22 cellular contexts compared by ENCODE assay signal in the genomic region with DNA sequence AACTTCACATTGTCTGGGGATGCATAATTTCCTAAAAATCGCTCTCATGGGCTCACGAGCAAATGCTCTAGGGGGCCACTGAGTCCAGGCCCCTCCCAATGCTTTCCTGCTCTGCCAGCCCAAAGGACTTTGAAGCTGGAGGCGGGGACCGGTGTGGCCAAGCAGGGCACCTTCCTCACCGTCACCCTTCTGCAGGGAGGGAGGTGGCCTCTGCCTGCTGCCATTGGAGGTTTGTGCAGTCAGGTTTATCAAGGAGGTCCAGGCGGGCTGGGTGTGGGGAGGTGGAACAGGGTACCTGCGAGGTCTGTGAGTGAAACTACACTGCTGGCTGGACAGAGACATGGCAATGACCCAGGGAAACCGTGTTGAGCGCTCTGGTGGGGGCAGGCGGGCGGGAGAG. TPM values are rescaled to one million over a fixed set of nuclear protein-coding genes. Genes with fewer than 3 reads are reported as not detected.
DNase-seq lines count a peak whose midpoint lies in the region; ATAC-seq and TF ChIP-seq lines count a peak whose summit lies in the region.
"Had no signal": no experiment of that assay in that cellular context is flagged by ENCODE, and none has a peak within 500 bp of the region (broad histone marks: within the 10 kb centered on the region; RNA-seq: fewer than 3 reads in every experiment).

No MANE protein-coding gene starts in this region.

- H3K4me1 ChIP-seq in right cardiac atrium (ENCODE audit: control insufficient read depth, insufficient read depth, low read length) (peaks cover 9% of the 10 kb centered on the region), psoas muscle (peaks cover 41% of the 10 kb centered on the region), hepatocyte (ENCODE audit: insufficient read depth) (no peaks in the 10 kb centered on the region)
- H3K4me1 ChIP-seq: HAP-1 had no signal

- H3K4me3 ChIP-seq in right cardiac atrium (ENCODE audit: low read length): no peak overlapping the region
- H3K4me3 ChIP-seq in psoas muscle: no peak overlapping the region
- no peak overlapping the region for H3K4me3 ChIP-seq in hepatocyte
- H3K4me3 ChIP-seq: A549, GM23248, HAP-1, MG63 had no signal

- H3K9me3 Mint-ChIP-seq in chondrocyte (ENCODE audit: low read depth) (no peaks in the 10 kb centered on the region), immature natural killer cell (peaks cover 0 to 7% (median under 1%) of the 10 kb centered on the region in 6 donors)

- peak overlapping the region; percentile 26 for H3K27ac ChIP-seq in right cardiac atrium (ENCODE audit: low read length)
- peak overlapping the region; percentile 51 for H3K27ac ChIP-seq in psoas muscle
- H3K27ac ChIP-seq in hepatocyte: no peak overlapping the region
- H3K27ac ChIP-seq: A549, GM23248 had no signal

- ATAC-seq in right cardiac atrium (no peak), Right ventricle myocardium superior (ENCODE audit: poor library complexity) (no peak), psoas muscle (peak in 2 of 4 donors; percentile 4 to 26)
- ATAC-seq: A549 had no signal

- H3K9me3 ChIP-seq in right cardiac atrium (ENCODE audit: control insufficient read depth, low read length) (no peaks in the 10 kb centered on the region), psoas muscle (peaks cover 6% of the 10 kb centered on the region), hepatocyte (ENCODE audit: low read depth) (no peaks in the 10 kb centered on the region)
- H3K9me3 ChIP-seq: HAP-1, MG63 had no signal

- intact Hi-C loops in right cardiac atrium (cut with DNase I): no loop called here
- intact Hi-C loops in Right ventricle myocardium superior (cut with DNase I): loop anchor here (5.0 kb wide), 1 partner anchor 127 kb away; no protein-coding TSS in a partner anchor
- intact Hi-C loops in psoas muscle (cut with DNase I): no loop called here

- DNase-seq in right cardiac atrium (peak in 2 of 3 donors; percentile 37 to 48), Right ventricle myocardium superior (no peak), chondrocyte (ENCODE audit: low spot score) (peak; percentile 76), psoas muscle (peak in 1 of 2 donors; percentile 11), hepatocyte (ENCODE audit: low spot score) (no peak), immature natural killer cell (no peak)
- DNase-seq in activated CD4-positive, CD25-positive, alpha-beta regulatory T cell treated with anti-CD3 and anti-CD28 coated beads, Interleukin-2, amount 50 U/mL, for 72 hours: no peak
- DNase-seq: AML-193; C1 segment of cervical spinal cord; CD4-positive, alpha-beta memory T cell; COR-L47; DMS53; GM23248; KG1; MG63; NCI-H2029; NCI-H446 treated with DMSO at 0.1 percent for 48 hours; NCI-H526 treated with DMSO at 0.1 percent for 48 hours; RPMI8226; SHP77 treated with DMSO at 0.1 percent for 48 hours had no signal

- no peak overlapping the region for H3K27ac Mint-ChIP-seq in chondrocyte (ENCODE audit: unreplicated experiment)
- H3K27ac Mint-ChIP-seq in immature natural killer cell: no peak overlapping the region

- H4K20me1 ChIP-seq in hepatocyte (ENCODE audit: insufficient read depth, poor library complexity, severe bottlenecking): peaks cover 12% of the 10 kb centered on the region

- H3K36me3 ChIP-seq in psoas muscle (ENCODE audit: insufficient read depth in 1 of 2, low read depth in 1 of 2) (no peaks in the 10 kb centered on the region), hepatocyte (replicated peaks; ENCODE audit: insufficient read depth, low read depth) (no peaks in the 10 kb centered on the region)
- H3K36me3 ChIP-seq: HAP-1 had no signal

- H3K4me1 Mint-ChIP-seq in chondrocyte (ENCODE audit: low read depth) (peaks cover 9% of the 10 kb centered on the region), immature natural killer cell (peaks cover 14 to 15% of the 10 kb centered on the region in 2 donors)

- WGBS in right cardiac atrium: 89% methylated on average over 11 of the region's 11 CpGs
- 67 to 78% (median 73%) methylated on average over 11 of the region's 11 CpGs for WGBS in psoas muscle, 3 donors
- WGBS in hepatocyte (ENCODE audit: low lambda C conversion rate, missing lambda C conversion rate): 93% methylated on average over 11 of the region's 11 CpGs

- H3K27me3 Mint-ChIP-seq in chondrocyte (ENCODE audit: low read depth) (no peaks in the 10 kb centered on the region), immature natural killer cell (ENCODE audit: low read depth in 3 of 3) (peaks cover 3 to 12% (median 5%) of the 10 kb centered on the region in 3 donors)
- H3K27me3 Mint-ChIP-seq: CD4-positive, alpha-beta memory T cell had no signal

- no peaks in the 10 kb centered on the region for H3K27me3 ChIP-seq in right cardiac atrium (ENCODE audit: control insufficient read depth, insufficient read depth)
- H3K27me3 ChIP-seq in psoas muscle (ENCODE audit: insufficient read depth in 3 of 3, low read length in 2 of 3): no peaks in the 10 kb centered on the region
- H3K27me3 ChIP-seq in hepatocyte: no peaks in the 10 kb centered on the region
- H3K27me3 ChIP-seq: MG63 had no signal

- H3K36me3 Mint-ChIP-seq in chondrocyte (ENCODE audit: low read depth) (no peaks in the 10 kb centered on the region), immature natural killer cell (peaks cover 3 to 8% (median 7%) of the 10 kb centered on the region in 3 donors)

- H3K9me2 ChIP-seq in hepatocyte (replicated peaks; ENCODE audit: insufficient read depth): no peaks in the 10 kb centered on the region

- TF ChIP-seq CTCF in chondrocyte (IDR thresholded peaks at IDR 0.05): no peak
- TF ChIP-seq CTCF in psoas muscle (IDR thresholded peaks at IDR 0.05): no peak
- no peak for TF ChIP-seq CTCF in hepatocyte (IDR thresholded peaks at IDR 0.05; ENCODE audit: poor library complexity)

- H3K4me3 Mint-ChIP-seq in chondrocyte (ENCODE audit: unreplicated experiment) (no peak overlapping the region), immature natural killer cell (no peak overlapping the region)
- H3K4me3 Mint-ChIP-seq: CD4-positive, alpha-beta memory T cell had no signal

- H2AFZ ChIP-seq in hepatocyte: no peak overlapping the region
- H2AFZ ChIP-seq: GM23248 had no signal

- peaks cover 15% of the 10 kb centered on the region for H3K79me2 ChIP-seq in hepatocyte

- no peak overlapping the region for H3K4me2 ChIP-seq in hepatocyte
- H3K4me2 ChIP-seq: A549 had no signal

RNA-seq across cellular contexts. Expression of gene TRAPPC10, which starts 58.1 kb away (rescaled TPM):
- total RNA-seq in right cardiac atrium (10 to 100 TPM; 18.0 to 23.3 (median 19.1) TPM), Right ventricle myocardium superior (20.3 TPM), chondrocyte (31.0 to 41.8 TPM (median 37.0 TPM) in 3 replicates), psoas muscle (10 to 100 TPM; 13.3 to 22.2 (median 20.4) TPM), hepatocyte (16.6 and 17.7 TPM in 2 replicates)
- polyA plus RNA-seq in right cardiac atrium (7.6 TPM), psoas muscle (10 to 100 TPM in 1 of 3 donors, 1 to 10 TPM in 2; 6.4 to 21.4 (median 8.5) TPM), hepatocyte (12.9 and 13.1 TPM in 2 replicates), immature natural killer cell (10 to 100 TPM; 42.0 to 74.7 (median 43.2) TPM)

Comparison
In these comparisons a context has a peak if more than half of its experiments do, and no peak if none do; other contexts are left out.
1. DNase-seq: peak in right cardiac atrium (2 of 3) and chondrocyte (single experiment); none in Right ventricle myocardium superior (single experiment), hepatocyte (single experiment), immature natural killer cell (0 of 3) and activated CD4-positive, CD25-positive, alpha-beta regulatory T cell treated with anti-CD3 and anti-CD28 coated beads, Interleukin-2, amount 50 U/mL, for 72 hours (single experiment).